ENCODE assay signal across 9 cellular contexts in genomic region chr7:130941322-130942210, GRCh38.
DNase-seq lines count a peak whose midpoint lies in the region; ATAC-seq and TF ChIP-seq lines count a peak whose summit lies in the region.
"Had no signal": no experiment of that assay in that cellular context is flagged by ENCODE, and none has a peak within 500 bp of the region (broad histone marks: within the 10 kb centered on the region; RNA-seq: fewer than 3 reads in every experiment).

No MANE protein-coding gene starts in this region.

- DNase-seq in NOMO-1 treated with DMSO at 0.1 percent for 48 hours (lab: John Stamatoyannopoulos, UW; ENCODE audit: unreplicated experiment) (peak; percentile 23), NOMO-1 treated with dmso at 0.1 percent for 144 hours (lab: John Stamatoyannopoulos, UW; ENCODE audit: unreplicated experiment) (no peak), epithelial cell of proximal tubule (ENCODE audit: low read depth) (no peak), osteocyte (ENCODE audit: extremely low spot score, unreplicated experiment) (no peak), islet precursor cell (no peak)
- DNase-seq in T-helper 2 cell treated with Interferon-gamma antibody and Interleukin-4, amounts not matched to agents 5 μg/mL and 100 μg/mL, for 36 hours (ENCODE audit: low spot score), result no peak

- H3K4me3 Mint-ChIP-seq in T-helper 2 cell treated with Interferon-gamma antibody and Interleukin-4, amounts not matched to agents 5 μg/mL and 100 μg/mL, for 36 hours, result peak overlapping the region; percentile 69
- peak overlapping the region; percentile 60 for H3K4me3 Mint-ChIP-seq in osteocyte (ENCODE audit: unreplicated experiment)

- H3K27ac Mint-ChIP-seq in T-helper 2 cell treated with Interferon-gamma antibody and Interleukin-4, amounts not matched to agents 5 μg/mL and 100 μg/mL, for 36 hours, result peak overlapping the region; percentile 79
- H3K27ac Mint-ChIP-seq in osteocyte (ENCODE audit: unreplicated experiment), result peak overlapping the region; percentile 75

- no peak for ATAC-seq in GM21717 (IDR thresholded peaks at IDR 0.05; ENCODE audit: unreplicated experiment)
- ATAC-seq in HG03175 (IDR thresholded peaks at IDR 0.05; ENCODE audit: unreplicated experiment), result no peak

- H3K36me3 Mint-ChIP-seq in T-helper 2 cell treated with Interferon-gamma antibody and Interleukin-4, amounts not matched to agents 5 μg/mL and 100 μg/mL, for 36 hours (ENCODE audit: low read depth), result peaks cover 84% of the 10 kb centered on the region
- peaks cover 20% of the 10 kb centered on the region for H3K36me3 Mint-ChIP-seq in osteocyte (ENCODE audit: unreplicated experiment)

- H3K9me3 Mint-ChIP-seq in T-helper 2 cell treated with Interferon-gamma antibody and Interleukin-4, amounts not matched to agents 5 μg/mL and 100 μg/mL, for 36 hours, result no peaks in the 10 kb centered on the region
- H3K9me3 Mint-ChIP-seq in osteocyte (ENCODE audit: unreplicated experiment), result no peaks in the 10 kb centered on the region

- no peak for TF ChIP-seq CTCF in epithelial cell of proximal tubule (conservative IDR thresholded peaks at IDR 0.05; ENCODE audit: low read depth, low read length)
- no peak for TF ChIP-seq CTCF in osteocyte (IDR thresholded peaks at IDR 0.05)

- H3K27me3 Mint-ChIP-seq in T-helper 2 cell treated with Interferon-gamma antibody and Interleukin-4, amounts not matched to agents 5 μg/mL and 100 μg/mL, for 36 hours (ENCODE audit: low read depth), result no peaks in the 10 kb centered on the region
- H3K27me3 Mint-ChIP-seq in osteocyte (ENCODE audit: unreplicated experiment), result no peaks in the 10 kb centered on the region

- H3K4me1 Mint-ChIP-seq in T-helper 2 cell treated with Interferon-gamma antibody and Interleukin-4, amounts not matched to agents 5 μg/mL and 100 μg/mL, for 36 hours (ENCODE audit: low read depth), result peaks cover 82% of the 10 kb centered on the region
- H3K4me1 Mint-ChIP-seq in osteocyte (ENCODE audit: unreplicated experiment), result peaks cover 46% of the 10 kb centered on the region

- peak overlapping the region; percentile 71 for H3K4me3 ChIP-seq in epithelial cell of proximal tubule (ENCODE audit: low read depth, low read length)
- H3K4me3 ChIP-seq: BLaER1 treated with 17β-estradiol and CSF1 and Interleukin-3, amounts not matched to agents 10 nM and 100 nM had no signal
